Comparison of ENCODE assay signal across 31 cellular contexts in the genomic region with DNA sequence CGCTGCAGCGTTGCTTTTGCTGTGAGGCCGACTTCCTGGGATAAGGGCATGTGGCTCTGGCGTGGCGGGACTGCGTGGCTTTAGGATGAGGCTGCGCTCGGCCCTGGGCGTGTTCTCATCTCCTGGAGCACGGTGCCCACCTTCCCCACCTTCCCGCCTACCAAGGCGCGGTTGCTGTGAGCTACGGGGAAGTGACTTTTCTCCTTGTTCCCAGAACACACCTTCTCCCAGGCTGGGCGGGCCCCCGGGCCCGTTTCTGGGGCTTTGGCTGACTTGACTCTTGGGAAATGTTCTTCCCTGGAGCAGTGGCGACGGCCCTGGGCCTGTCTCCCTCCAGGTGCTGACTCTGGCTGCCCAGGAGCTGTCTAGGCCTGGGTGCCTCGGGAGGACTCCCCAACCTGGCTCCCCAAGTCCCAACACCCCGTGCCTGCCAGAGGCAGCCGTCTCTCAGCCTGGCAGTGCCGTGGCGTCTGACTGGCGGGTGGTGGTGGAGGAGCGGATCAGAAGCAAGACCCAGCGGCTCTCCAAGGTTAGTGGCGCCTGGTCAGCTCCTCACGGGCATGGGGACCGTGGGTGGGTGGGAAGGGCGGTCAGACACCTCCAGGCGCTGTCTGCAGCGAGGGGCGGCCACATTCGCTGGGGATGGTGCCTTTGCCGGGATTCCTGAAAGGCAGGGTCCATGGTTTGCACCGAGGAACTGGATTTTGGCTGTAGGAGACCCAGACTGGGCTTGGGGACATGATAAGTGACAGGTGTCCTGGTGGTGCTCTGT. TPM values are rescaled to one million over a fixed set of nuclear protein-coding genes. Genes with fewer than 3 reads are reported as not detected.
"Had no signal": no experiment of that assay in that cellular context is flagged by ENCODE, and none has a peak within 500 bp of the region (broad histone marks: within the 10 kb centered on the region; RNA-seq: fewer than 3 reads in every experiment).

No MANE protein-coding gene starts in this region.

- H3K27ac Mint-ChIP-seq: activated CD8-positive, alpha-beta memory T cell treated with anti-CD3 and anti-CD28 coated beads, Interleukin-2, amount 10 ng/mL, durations not matched to agents 7 days and 5 days; activated naive CD8-positive, alpha-beta T cell treated with anti-CD3 and anti-CD28 coated beads, Interleukin-2, amount 50 U/mL, for 24 hours; activated T-cell treated with anti-CD3 and anti-CD28 coated beads, Interleukin-2, amount 50 U/mL, for 24 hours; activated T-helper 1 cell treated with anti-CD3 and anti-CD28 coated beads, Interleukin-12 subunit alpha, Interleukin-12 subunit beta, Interleukin-2, Interleukin-4 antibody, amounts not matched to agents 30 ng/mL and 10 ng/mL and 1 ng/mL, durations not matched to agents 14 hours and 24 hours and 36 hours; T-helper 17 cell; WTC11 had no signal

- H3K9me3 Mint-ChIP-seq: activated naive CD4-positive, alpha-beta T cell treated with anti-CD3 and anti-CD28 coated beads, Interleukin-2, amount 50 U/mL, for 24 hours; activated naive CD8-positive, alpha-beta T cell treated with anti-CD3 and anti-CD28 coated beads, Interleukin-2, amount 50 U/mL, for 24 hours; activated T-cell treated with anti-CD3 and anti-CD28 coated beads, Interleukin-2, amount 50 U/mL, for 24 hours; activated T-helper 1 cell treated with anti-CD3 and anti-CD28 coated beads, Interleukin-12 subunit alpha, Interleukin-12 subunit beta, Interleukin-2, Interleukin-4 antibody, amounts not matched to agents 30 ng/mL and 10 ng/mL and 1 ng/mL, durations not matched to agents 14 hours and 24 hours and 36 hours; WTC11 had no signal

- H3K4me3 Mint-ChIP-seq: activated CD8-positive, alpha-beta memory T cell treated with anti-CD3 and anti-CD28 coated beads, Interleukin-2, amount 10 ng/mL, durations not matched to agents 7 days and 5 days; activated naive CD4-positive, alpha-beta T cell treated with anti-CD3 and anti-CD28 coated beads, Interleukin-2, amount 50 U/mL, for 24 hours; activated naive CD8-positive, alpha-beta T cell treated with anti-CD3 and anti-CD28 coated beads, Interleukin-2, amount 50 U/mL, for 24 hours; activated T-cell treated with anti-CD3 and anti-CD28 coated beads, Interleukin-2, amount 50 U/mL, for 24 hours; activated T-helper 1 cell treated with anti-CD3 and anti-CD28 coated beads, Interleukin-12 subunit alpha, Interleukin-12 subunit beta, Interleukin-2, Interleukin-4 antibody, amounts not matched to agents 30 ng/mL and 10 ng/mL and 1 ng/mL, durations not matched to agents 14 hours and 24 hours and 36 hours; T-helper 17 cell; WTC11 had no signal

- ATAC-seq: activated CD8-positive, alpha-beta memory T cell treated with anti-CD3 and anti-CD28 coated beads, Interleukin-2, amount 10 ng/mL, durations not matched to agents 7 days and 5 days; activated naive CD8-positive, alpha-beta T cell treated with anti-CD3 and anti-CD28 coated beads, Interleukin-2, amount 50 U/mL, for 24 hours; body of pancreas; Panc1; T-helper 17 cell; WTC11 had no signal

- DNase-seq: activated CD4-positive, alpha-beta T cell treated with anti-CD3 and anti-CD28 coated beads for 48 hours; activated CD4-positive, alpha-beta T cell treated with anti-CD3 and anti-CD28 coated beads, Interleukin-2, amount 50 U/mL, for 4 hours; activated CD4-positive, CD25-positive, alpha-beta regulatory T cell treated with anti-CD3 and anti-CD28 coated beads, Interleukin-2, amount 50 U/mL, for 72 hours; activated CD8-positive, alpha-beta memory T cell treated with anti-CD3 and anti-CD28 coated beads, Interleukin-2, amount 10 ng/mL, durations not matched to agents 7 days and 5 days; activated effector memory CD4-positive, alpha-beta T cell treated with Interleukin-2 at 50 U/mL for 16 hours; activated naive CD4-positive, alpha-beta T cell; activated naive CD8-positive, alpha-beta T cell treated with anti-CD3 and anti-CD28 coated beads, Interleukin-2, amount 50 U/mL, for 24 hours; activated T-cell treated with anti-CD3 and anti-CD28 coated beads, Interleukin-2, amount 50 U/mL, for 24 hours; amniotic stem cell; body of pancreas; NCI-H1092; NCI-H1417 treated with DMSO at 0.1 percent for 48 hours; NCI-H1694; NCI-H2029; NCI-H2107; NCI-H2171 treated with DMSO at 0.1 percent for 48 hours; NCI-H345; NCI-H510A; NCI-H526 treated with DMSO at 0.1 percent for 48 hours; NCI-H82; OCI-M1; RPMI8226; SHP77 treated with DMSO at 0.1 percent for 48 hours; T-helper 17 cell; T-helper 9 cell had no signal

- H3K4me1 Mint-ChIP-seq: activated CD8-positive, alpha-beta memory T cell treated with anti-CD3 and anti-CD28 coated beads, Interleukin-2, amount 10 ng/mL, durations not matched to agents 7 days and 5 days; activated naive CD4-positive, alpha-beta T cell treated with anti-CD3 and anti-CD28 coated beads, Interleukin-2, amount 50 U/mL, for 24 hours; activated naive CD8-positive, alpha-beta T cell treated with anti-CD3 and anti-CD28 coated beads, Interleukin-2, amount 50 U/mL, for 24 hours; T-helper 17 cell; WTC11 had no signal

- H3K27me3 Mint-ChIP-seq: activated CD8-positive, alpha-beta memory T cell treated with anti-CD3 and anti-CD28 coated beads, Interleukin-2, amount 10 ng/mL, durations not matched to agents 7 days and 5 days; activated naive CD4-positive, alpha-beta T cell treated with anti-CD3 and anti-CD28 coated beads, Interleukin-2, amount 50 U/mL, for 24 hours; activated naive CD8-positive, alpha-beta T cell treated with anti-CD3 and anti-CD28 coated beads, Interleukin-2, amount 50 U/mL, for 24 hours; activated T-cell treated with anti-CD3 and anti-CD28 coated beads, Interleukin-2, amount 50 U/mL, for 24 hours; T-helper 17 cell had no signal

RNA-seq across cellular contexts. Expression of gene PTX4, which starts 16.5 kb away (rescaled TPM):
- total RNA-seq: activated CD8-positive, alpha-beta memory T cell treated with anti-CD3 and anti-CD28 coated beads, Interleukin-2, amount 10 ng/mL, durations not matched to agents 7 days and 5 days; activated T-helper 1 cell treated with anti-CD3 and anti-CD28 coated beads, Interleukin-12 subunit alpha, Interleukin-12 subunit beta, Interleukin-2, Interleukin-4 antibody, amounts not matched to agents 30 ng/mL and 10 ng/mL and 1 ng/mL, durations not matched to agents 14 hours and 24 hours and 36 hours; ascending aorta; body of pancreas; MCF 10A; T-helper 17 cell had no signal

RNA-seq across cellular contexts. Expression of gene TMEM204, which starts 28.2 kb away (rescaled TPM):
- total RNA-seq: MCF 10A had no signal
